ENCODE assay signal across 10 cellular contexts in genomic region chr18:35513181-35513932, GRCh38.
DNase-seq lines count a peak whose midpoint lies in the region; ATAC-seq and TF ChIP-seq lines count a peak whose summit lies in the region.
"Had no signal": no experiment of that assay in that cellular context is flagged by ENCODE, and none has a peak within 500 bp of the region (broad histone marks: within the 10 kb centered on the region; RNA-seq: fewer than 3 reads in every experiment).

No MANE protein-coding gene starts in this region.

- POLR2A ChIA-PET in AG04449 (lab: Yijun Ruan, JAX): interaction anchor here (1.0 kb wide), 1 partner anchor 16 kb away, joined by 4 read pairs; the partner anchor contains the start of gene INO80C

- no peaks in the 10 kb centered on the region for H3K9me3 Mint-ChIP-seq in nephron progenitor cell

- TF ChIP-seq CTCF in AG04449 (IDR thresholded peaks at IDR 0.05; ENCODE audit: insufficient read depth, low read length, missing control alignments): no peak
- TF ChIP-seq CTCF in fibroblast of pulmonary artery (IDR thresholded peaks at IDR 0.05; ENCODE audit: low read length, missing control alignments): no peak
- TF ChIP-seq CTCF in nephron progenitor cell (IDR thresholded peaks at IDR 0.05): no peak

- no peak overlapping the region for H3K4me3 ChIP-seq in AG04449 (ENCODE audit: low read depth, low read length)
- H3K4me3 ChIP-seq in fibroblast of pulmonary artery (replicated peaks; ENCODE audit: low read depth, low read length): no peak overlapping the region

- H3K27me3 Mint-ChIP-seq in nephron progenitor cell (ENCODE audit: low read depth, poor library complexity): peaks cover 2% of the 10 kb centered on the region

- no peak overlapping the region for H3K4me3 Mint-ChIP-seq in nephron progenitor cell

- peak; percentile 70 for DNase-seq in AG04449 (ENCODE audit: low read depth, low spot score)
- DNase-seq in NCI-H69 (lab: John Stamatoyannopoulos, UW): peak; percentile 22
- DNase-seq in fibroblast of pulmonary artery (ENCODE audit: low read depth): peak; percentile 84
- DNase-seq in nephron progenitor cell: peak; percentile 32
- DNase-seq in putamen (ENCODE audit: low spot score): no peak
- no peak for DNase-seq in activated CD4-positive, alpha-beta T cell treated with anti-CD3 and anti-CD28 coated beads for 1 hour
- DNase-seq: C1 segment of cervical spinal cord, NCI-H2171 had no signal

- peaks cover 50% of the 10 kb centered on the region for H3K4me1 Mint-ChIP-seq in nephron progenitor cell

- CTCF ChIA-PET in AG04449 (lab: Yijun Ruan, JAX): interaction anchor here (1.0 to 1.5 kb wide), 2 partner anchors 9 to 105 kb away, joined by 3 to 5 read pairs; no protein-coding TSS in a partner anchor

- H3K27ac Mint-ChIP-seq in nephron progenitor cell: peak overlapping the region; percentile 39

- ATAC-seq in GM18909 (IDR thresholded peaks at IDR 0.05; ENCODE audit: poor library complexity, unreplicated experiment): no peak
- ATAC-seq in GM19035 (IDR thresholded peaks at IDR 0.05; ENCODE audit: unreplicated experiment): no peak

- no peaks in the 10 kb centered on the region for H3K36me3 Mint-ChIP-seq in nephron progenitor cell (ENCODE audit: low read depth)

Comparison
In these comparisons a context has a peak if more than half of its experiments do, and no peak if none do; other contexts are left out.
1. DNase-seq: peak in AG04449 (single experiment), NCI-H69 (single experiment), fibroblast of pulmonary artery (single experiment) and nephron progenitor cell (single experiment); none in putamen (single experiment) and activated CD4-positive, alpha-beta T cell treated with anti-CD3 and anti-CD28 coated beads for 1 hour (single experiment).